Comparison of ENCODE assay signal across 1 cellular context in genomic region chr18:2114765-2115164, GRCh38.
TF ChIP-seq lines count a peak whose summit lies in the region.

No MANE protein-coding gene starts in this region.

TF ChIP-seq in HepG2, 621 proteins besides CTCF, POLR2A, EP300 and RAD21 (continued from another document):
- peak; percentile 69 for TF ChIP-seq MNT (IDR thresholded peaks at IDR 0.05)
TF ChIP-seq in HepG2: peak in this region for 1.
